In genomic region chr20:2539341-2539740, GRCh38 we compare ENCODE assay signal across 2 cellular contexts.
TF ChIP-seq lines count a peak whose summit lies in the region.

No MANE protein-coding gene starts in this region.

TF ChIP-seq in HepG2, 621 proteins besides CTCF, POLR2A, EP300 and RAD21 (continues in another document):
- TF ChIP-seq PPARG (CRISPR knock-in tag; conservative IDR thresholded peaks at IDR 0.05) (no peak), NR2F6 (IDR thresholded peaks at IDR 0.05) (peak; percentile 36; the same call in 1 of the 2 replicates), NR2F6 (CRISPR knock-in tag; IDR thresholded peaks at IDR 0.05) (no peak), NR2C2 (CRISPR knock-in tag; IDR thresholded peaks at IDR 0.05; ENCODE audit: borderline replicate concordance) (peak; percentile 71; the same call in 1 of the 2 replicates), KAT7 (CRISPR knock-in tag; IDR thresholded peaks at IDR 0.05; ENCODE audit: borderline replicate concordance) (no peak), SOX6 (IDR thresholded peaks at IDR 0.05) (no peak), SOX6 (CRISPR knock-in tag; IDR thresholded peaks at IDR 0.05) (peak; percentile 38; the same call in 1 of the 2 replicates), HMGA1 (CRISPR knock-in tag; conservative IDR thresholded peaks at IDR 0.05) (no peak), ZNF512B (CRISPR knock-in tag; IDR thresholded peaks at IDR 0.05; ENCODE audit: borderline replicate concordance) (0 out of 2 replicates have a peak, but pooled peaks have one; percentile 25), PAXIP1 (CRISPR knock-in tag; conservative IDR thresholded peaks at IDR 0.05) (peak; percentile 32; the same call in 1 of the 2 replicates), ARID5B (CRISPR knock-in tag; IDR thresholded peaks at IDR 0.05) (0 out of 2 replicates have a peak, but pooled peaks have one; percentile 8), HNF4A (CRISPR knock-in tag; IDR thresholded peaks at IDR 0.05) (peak; percentile 40; the same call in 1 of the 2 replicates), PATZ1 (CRISPR knock-in tag; IDR thresholded peaks at IDR 0.05) (peak; percentile 46; the same call in 1 of the 2 replicates)

TF ChIP-seq in HEK293T, 16 proteins besides CTCF, POLR2A, EP300 and RAD21:
- TF ChIP-seq FOXM1 (IDR thresholded peaks at IDR 0.05; ENCODE audit: borderline replicate concordance) (no peak), ZNF384 (IDR thresholded peaks at IDR 0.05) (no peak), SP1 (IDR thresholded peaks at IDR 0.05) (no peak), HDGF (IDR thresholded peaks at IDR 0.05; ENCODE audit: borderline replicate concordance) (no peak), TARDBP (IDR thresholded peaks at IDR 0.05) (no peak), FOXK2 (IDR thresholded peaks at IDR 0.05) (no peak), ARNT (IDR thresholded peaks at IDR 0.05) (no peak), FOXA1 (IDR thresholded peaks at IDR 0.05) (no peak), PKNOX1 (IDR thresholded peaks at IDR 0.05) (no peak), ELF4 (IDR thresholded peaks at IDR 0.05) (no peak), NFRKB (IDR thresholded peaks at IDR 0.05) (no peak), LEF1 (IDR thresholded peaks at IDR 0.05; ENCODE audit: borderline replicate concordance) (no peak), BHLHE40 (IDR thresholded peaks at IDR 0.05; ENCODE audit: borderline replicate concordance) (no peak), CTBP1 (IDR thresholded peaks at IDR 0.05; ENCODE audit: borderline replicate concordance) (no peak), SUZ12 (IDR thresholded peaks at IDR 0.05) (no peak), L3MBTL2 (conservative IDR thresholded peaks at IDR 0.05) (no peak)
